In genomic region chr6:79438015-79438414, GRCh38 we compare ENCODE assay signal across 25 cellular contexts.
DNase-seq lines count a peak whose midpoint lies in the region; ATAC-seq and TF ChIP-seq lines count a peak whose summit lies in the region.
"Had no signal": no experiment of that assay in that cellular context is flagged by ENCODE, and none has a peak within 500 bp of the region (broad histone marks: within the 10 kb centered on the region; RNA-seq: fewer than 3 reads in every experiment).

No MANE protein-coding gene starts in this region.

- 4 to 7% methylated on average over 2 of the region's 2 CpGs for WGBS in GM23248 (ENCODE audit: low coverage in 1 of 2, low lambda C conversion rate in 2 of 2, missing lambda C conversion rate in 2 of 2), 2 experiments
- 43% methylated on average over 2 of the region's 2 CpGs for WGBS in right lobe of liver (ENCODE audit: insufficient coverage, low coverage, low lambda C conversion rate, missing lambda C conversion rate)

- H3K9me3 ChIP-seq in GM23248 (ENCODE audit: low read depth): no peaks in the 10 kb centered on the region
- no peaks in the 10 kb centered on the region for H3K9me3 ChIP-seq in osteoblast (ENCODE audit: low read depth, low read length)
- no peaks in the 10 kb centered on the region for H3K9me3 ChIP-seq in right lobe of liver
- H3K9me3 ChIP-seq: ovary, SJSA1, transverse colon had no signal

- H3K36me3 ChIP-seq in GM23248 (ENCODE audit: low read depth) (no peaks in the 10 kb centered on the region), brain microvascular endothelial cell (replicated peaks) (no peaks in the 10 kb centered on the region), osteoblast (ENCODE audit: insufficient read depth, low read length) (no peaks in the 10 kb centered on the region), right lobe of liver (no peaks in the 10 kb centered on the region)
- H3K36me3 ChIP-seq: ovary, SJSA1, transverse colon had no signal

- H3K27ac ChIP-seq in GM23248 (no peak overlapping the region), brain microvascular endothelial cell (no peak overlapping the region), osteoblast (ENCODE audit: low read depth, low read length) (no peak overlapping the region), right lobe of liver (no peak overlapping the region)
- H3K27ac ChIP-seq: ovary, PC-9, SJSA1, transverse colon, VCaP had no signal

- DNase-seq in GM23248: peak; percentile 65
- peak; percentile 66 for DNase-seq in brain microvascular endothelial cell
- peak; percentile 61 for DNase-seq in fibroblast of the aortic adventitia (ENCODE audit: low read depth)
- DNase-seq in osteoblast (ENCODE audit: insufficient read length, low spot score, missing footprints): peak; percentile 91
- DNase-seq in amygdala (lab: John Stamatoyannopoulos, UW): no peak
- no peak for DNase-seq in superior temporal gyrus (ENCODE audit: extremely low spot score)
- DNase-seq in right lobe of liver: no peak
- no peak for DNase-seq in COLO668 (lab: John Stamatoyannopoulos, UW; ENCODE audit: unreplicated experiment)
- DNase-seq: activated CD8-positive, alpha-beta memory T cell treated with anti-CD3 and anti-CD28 coated beads, Interleukin-2, amount 50 U/mL, for 48 hours; activated effector memory CD4-positive, alpha-beta T cell treated with anti-CD3 and anti-CD28 coated beads, Interleukin-2, amount 50 U/mL, for 16 hours; activated naive CD8-positive, alpha-beta T cell treated with anti-CD3 and anti-CD28 coated beads, Interleukin-2, amount 50 U/mL, for 24 hours; Caco-2; caudate nucleus; DND-41; effector CD8-positive, alpha-beta T cell; immature natural killer cell; naive thymus-derived CD4-positive, alpha-beta T cell; NCI-H226; PC-9; stimulated activated naive CD4-positive, alpha-beta T cell treated with Interleukin-2 at 50 U/mL for 16 hours; transverse colon had no signal

- H2AFZ ChIP-seq in GM23248 (no peak overlapping the region), osteoblast (ENCODE audit: low read length) (no peak overlapping the region)
- H2AFZ ChIP-seq: PC-9 had no signal

- H3K4me2 ChIP-seq in GM23248 (ENCODE audit: unreplicated experiment) (no peak overlapping the region), osteoblast (ENCODE audit: insufficient read depth, low read length) (no peak overlapping the region)
- H3K4me2 ChIP-seq: PC-9 had no signal

- H3K9ac ChIP-seq in GM23248: no peak overlapping the region

- TF ChIP-seq CTCF in brain microvascular endothelial cell (IDR thresholded peaks at IDR 0.05; ENCODE audit: low read depth, low read length, missing control alignments) (no peak), fibroblast of the aortic adventitia (IDR thresholded peaks at IDR 0.05; ENCODE audit: insufficient read depth, low read length) (no peak), osteoblast (IDR thresholded peaks at IDR 0.05; ENCODE audit: extremely low read depth, low read depth, low read length) (no peak), right lobe of liver (IDR thresholded peaks at IDR 0.05) (no peak)

- H3K27me3 ChIP-seq in GM23248 (replicated peaks; ENCODE audit: insufficient read depth): no peaks in the 10 kb centered on the region
- no peaks in the 10 kb centered on the region for H3K27me3 ChIP-seq in brain microvascular endothelial cell (replicated peaks)
- H3K27me3 ChIP-seq in osteoblast (ENCODE audit: insufficient read depth, low read length): no peaks in the 10 kb centered on the region
- H3K27me3 ChIP-seq in right lobe of liver: no peaks in the 10 kb centered on the region
- H3K27me3 ChIP-seq: ovary, SJSA1, transverse colon had no signal

- H3K79me2 ChIP-seq in GM23248 (ENCODE audit: insufficient read depth) (no peaks in the 10 kb centered on the region), osteoblast (ENCODE audit: insufficient read depth, low read length) (no peaks in the 10 kb centered on the region)

- no peaks in the 10 kb centered on the region for H3K9me2 ChIP-seq in GM23248 (ENCODE audit: insufficient read depth)

- in situ Hi-C loops in GM23248 (cut with MboI): no loop called here
- in situ Hi-C loops in brain microvascular endothelial cell (cut with HindIII; ENCODE audit: low pct_ligation_motif_present, low sequenced_read_pairs): no loop called here

- no peaks in the 10 kb centered on the region for H3F3A ChIP-seq in GM23248 (ENCODE audit: insufficient read depth)

- H3K4me3 ChIP-seq in GM23248 (no peak overlapping the region), brain microvascular endothelial cell (ENCODE audit: low read depth, low read length) (no peak overlapping the region), fibroblast of the aortic adventitia (ENCODE audit: low read depth, low read length) (no peak overlapping the region), osteoblast (ENCODE audit: insufficient read depth, low read length) (no peak overlapping the region), right lobe of liver (no peak overlapping the region)
- H3K4me3 ChIP-seq: lung, ovary, PC-9, SJSA1, transverse colon had no signal

- no peaks in the 10 kb centered on the region for H3K4me1 ChIP-seq in GM23248 (ENCODE audit: insufficient read depth)
- H3K4me1 ChIP-seq in osteoblast (ENCODE audit: insufficient read depth, low read length): no peaks in the 10 kb centered on the region
- H3K4me1 ChIP-seq in right lobe of liver: no peaks in the 10 kb centered on the region
- H3K4me1 ChIP-seq: SJSA1, transverse colon had no signal

- intact Hi-C loops in right lobe of liver (cut with DNase I): no loop called here

- H4K20me1 ChIP-seq in GM23248 (ENCODE audit: insufficient read depth): no peaks in the 10 kb centered on the region
- H4K20me1 ChIP-seq in osteoblast (ENCODE audit: insufficient read depth, low read length): no peaks in the 10 kb centered on the region

- no peak for TF ChIP-seq POLR2A in right lobe of liver (IDR thresholded peaks at IDR 0.05)

- ATAC-seq in right lobe of liver: no peak
- ATAC-seq: activated naive CD8-positive, alpha-beta T cell treated with anti-CD3 and anti-CD28 coated beads, Interleukin-2, amount 50 U/mL, for 24 hours; naive thymus-derived CD4-positive, alpha-beta T cell had no signal

Comparison
In these comparisons a context has a peak if more than half of its experiments do, and no peak if none do; other contexts are left out.
1. DNase-seq: peak in GM23248 (single experiment), brain microvascular endothelial cell (single experiment), fibroblast of the aortic adventitia (single experiment) and osteoblast (single experiment); none in amygdala (0 of 56), superior temporal gyrus (single experiment), right lobe of liver (0 of 3) and COLO668 (single experiment).